In genomic region chr22:43088616-43088978, GRCh38 we compare ENCODE assay signal across 8 cellular contexts. TPM values are rescaled to one million over a fixed set of nuclear protein-coding genes. Genes with fewer than 3 reads are reported as not detected.
DNase-seq lines count a peak whose midpoint lies in the region; ATAC-seq, FAIRE-seq and TF ChIP-seq lines count a peak whose summit lies in the region.

No MANE protein-coding gene starts in this region.

- no peak for TF ChIP-seq RAD21 in K562 (CRISPR knock-in tag; conservative IDR thresholded peaks at IDR 0.05 in 1 of 2, IDR thresholded peaks at IDR 0.05 in 1 of 2)

- H3K4me3 ChIP-seq in AG04449 (ENCODE audit: low read depth, low read length) (peak overlapping the region; percentile 89), HFF-Myc (replicated peaks; ENCODE audit: low read depth, low read length) (peak overlapping the region; percentile 58), K562 (peak overlapping the region; percentile 57), mucosa of rectum (ENCODE audit: low read length in 2 of 2) (peak overlapping the region; percentile 79 to 94)

- no peaks in the 10 kb centered on the region for H3K79me2 ChIP-seq in K562 (ENCODE audit: control insufficient read depth, insufficient read depth, low read length)

- H4K20me1 ChIP-seq in K562 (replicated peaks; ENCODE audit: control insufficient read depth, insufficient read depth, low read length) = no peaks in the 10 kb centered on the region

- no peak for TF ChIP-seq EP300 in K562 (IDR thresholded peaks at IDR 0.05; ENCODE audit: low read length)

- WGBS in K562 (ENCODE audit: insufficient coverage, low coverage, missing lambda C conversion rate) = 51% methylated on average over 5 of the region's 9 CpGs

- no peaks in the 10 kb centered on the region for H3K27me3 ChIP-seq in K562 (ENCODE audit: control insufficient read depth in 2 of 2, insufficient read depth in 2 of 2, low read length in 2 of 2)
- no peaks in the 10 kb centered on the region for H3K27me3 ChIP-seq in mucosa of rectum (ENCODE audit: control insufficient read depth in 2 of 2, insufficient read depth in 2 of 2, low read length in 2 of 2)

- BruUV-seq in K562 (replicated peaks; lab: Mats Ljungman, UMichigan) = no TSS peak

- DNase-seq in AG04449 (ENCODE audit: low read depth, low spot score) (no peak), HFF-Myc (ENCODE audit: extremely low read depth, low read depth) (no peak), K562 (ENCODE audit: extremely low read depth in 1 of 4, low spot score in 3 of 4) (no peak), left colon (no peak), SW 1271 (lab: John Stamatoyannopoulos, UW) (no peak)

- no peak for TF ChIP-seq POLR2A in K562 (conservative IDR thresholded peaks at IDR 0.05)

- no peaks in the 10 kb centered on the region for H3K36me3 ChIP-seq in K562 (ENCODE audit: control insufficient read depth, insufficient read depth, low read length)
- no peaks in the 10 kb centered on the region for H3K36me3 ChIP-seq in mucosa of rectum (ENCODE audit: control insufficient read depth in 2 of 2, insufficient read depth in 2 of 2, low read length in 2 of 2)

- POLR2A ChIA-PET in AG04449 (lab: Yijun Ruan, JAX) (no interaction called here), K562 (lab: Yijun Ruan, JAX) (no interaction called here)

- ATAC-seq in K562 (no peak), GM18867 (IDR thresholded peaks at IDR 0.05; ENCODE audit: unreplicated experiment) (no peak), HG03520 (IDR thresholded peaks at IDR 0.05; ENCODE audit: unreplicated experiment) (no peak), left colon (no peak)

- H3K4me1 ChIP-seq in K562 (replicated peaks in 1 of 2; ENCODE audit: control insufficient read depth in 2 of 2, insufficient read depth in 2 of 2, low read length in 2 of 2) (peaks cover 3 to 17% of the 10 kb centered on the region in 2 experiments; a peak in 4 of 5 replicates), mucosa of rectum (ENCODE audit: control insufficient read depth in 2 of 2, insufficient read depth in 2 of 2, low read length in 2 of 2) (peaks cover 15 to 18% of the 10 kb centered on the region in 2 donors)

- no peak for TF ChIP-seq CTCF in AG04449 (IDR thresholded peaks at IDR 0.05; ENCODE audit: insufficient read depth, low read length, missing control alignments)
- no peak for TF ChIP-seq CTCF in HFF-Myc (IDR thresholded peaks at IDR 0.05; ENCODE audit: low read depth, low read length, missing control alignments)
- TF ChIP-seq CTCF in K562 (IDR thresholded peaks at IDR 0.05 in 2 of 3, conservative IDR thresholded peaks at IDR 0.05 in 1 of 3; ENCODE audit: insufficient read depth in 2 of 3, low read depth in 1 of 3, low read length in 3 of 3) = no peak

- intact Hi-C loops in K562 (cut with micrococcal nuclease) = no loop called here
- intact Hi-C loops in left colon (cut with DNase I, micrococcal nuclease) = no loop called here

- peak overlapping the region; percentile 94 for H2AFZ ChIP-seq in K562 (ENCODE audit: low read depth, low read length)

- in situ Hi-C loops in K562 (cut with MboI) = no loop called here

- H3K27ac ChIP-seq in K562 (ENCODE audit: extremely low read depth, low read depth, low read length) = no peak overlapping the region; the same call in 2 of the 3 replicates
- peak overlapping the region; percentile 63 to 74 for H3K27ac ChIP-seq in mucosa of rectum (ENCODE audit: low read depth in 2 of 2, low read length in 2 of 2)

- H3K9ac ChIP-seq in K562 (ENCODE audit: insufficient read depth in 1 of 2, low read depth in 2 of 2, low read length in 2 of 2) (peak overlapping the region in 1 of 2 experiments; percentile 81; a peak in 1 of 4 replicates), mucosa of rectum (ENCODE audit: low read depth in 1 of 2, low read length in 2 of 2) (peak overlapping the region; percentile 38 to 78)

- H3K9me1 ChIP-seq in K562 (ENCODE audit: control insufficient read depth, insufficient read depth, low read length) = no peaks in the 10 kb centered on the region

- H3K4me2 ChIP-seq in K562 (ENCODE audit: insufficient read depth, low read length) = peak overlapping the region; percentile 83

- H3K9me3 ChIP-seq in K562 (replicated peaks; ENCODE audit: control insufficient read depth, insufficient read depth, low read depth, low read length) (no peaks in the 10 kb centered on the region), mucosa of rectum (ENCODE audit: control insufficient read depth in 2 of 2, low read length in 2 of 2) (no peaks in the 10 kb centered on the region)

- FAIRE-seq in K562 (lab: Jason Lieb, UNC) = no peak

- CTCF ChIA-PET in AG04449 (lab: Yijun Ruan, JAX) (no interaction called here), K562 (lab: Yijun Ruan, JAX; ENCODE audit: low intra/inter-chr PET ratio) (no interaction called here)

RNA-seq across cellular contexts. Expression of gene TTLL1, which starts 0.6 kb away (rescaled TPM):
- total RNA-seq in K562 (2011; cell fraction: chromatin; rRNA removed; ENCODE audit: low replicate concordance) = 0.49 and 0.81 TPM in 2 replicates
- total RNA-seq in K562 (2011; cell fraction: nucleolus; rRNA removed) = 0.33 and 0.66 TPM in 2 replicates
- total RNA-seq in K562 (2011; cell fraction: nucleoplasm; rRNA removed) = 0.37 TPM in 1 of 2 replicates, not detected in the other
- 0.14 and 0.29 TPM in 2 replicates for total RNA-seq in K562 (2014; rRNA removed)
- 0.22 and 0.25 TPM in 2 replicates for total RNA-seq in K562 (2014; rRNA removed; fragmentation: Illumina TruSeq; extraction: Trizol)
- total RNA-seq in K562 (2015; rRNA removed; fragmentation: Illumina TruSeq; extraction: Trizol) = 0.19 and 0.43 TPM in 2 replicates
- 0.16 and 0.29 TPM in 2 replicates for total RNA-seq in K562 (2021)
- polyA plus RNA-seq in K562 (2011; rRNA removed) = 0.85 and 1.7 TPM in 2 replicates
- 0.94 and 2.0 TPM in 2 replicates for polyA plus RNA-seq in K562 (2011; cell fraction: cytosol; rRNA removed)
- polyA plus RNA-seq in K562 (2011; cell fraction: nucleus; rRNA removed) = 0.64 and 1.2 TPM in 2 replicates
- polyA plus RNA-seq in K562 (2012) = 0.43 and 2.2 TPM in 2 replicates
- 0.26 and 0.36 TPM in 2 replicates for polyA plus RNA-seq in K562 (2014; fragmentation: Illumina TruSeq; extraction: Trizol)
- under 1 TPM; 0.06 to 0.08 TPM for polyA plus RNA-seq in K562 (2014; fragmentation: Nextera tagmentation; extraction: Ambion mirVana)
- 0.17 and 0.76 TPM in 2 replicates for polyA plus RNA-seq in K562 (2014; rRNA removed)
- 0.63 and 1.1 TPM in 2 replicates for polyA minus RNA-seq in K562 (2011; rRNA and poly(A)+ RNA removed)
- not detected in 2 replicates for polyA minus RNA-seq in K562 (2011; cell fraction: cytosol; rRNA and poly(A)+ RNA removed)
- polyA minus RNA-seq in K562 (2011; cell fraction: nucleus; rRNA and poly(A)+ RNA removed) = 0.27 and 0.44 TPM in 2 replicates
- total RNA-seq in left colon = 1 to 10 TPM; 2.1 to 3.2 TPM

RNA-seq across cellular contexts. Expression of gene BIK, which starts 22.0 kb away (rescaled TPM):
- total RNA-seq in K562 (2011; cell fraction: chromatin; rRNA removed; ENCODE audit: low replicate concordance) = not detected in 2 replicates
- 0.33 TPM in 1 of 2 replicates, not detected in the other for total RNA-seq in K562 (2011; cell fraction: nucleolus; rRNA removed)
- not detected in 2 replicates for total RNA-seq in K562 (2011; cell fraction: nucleoplasm; rRNA removed)
- total RNA-seq in K562 (2014; rRNA removed) (0.18 and 0.69 TPM in 2 replicates), K562 (2014; rRNA removed; fragmentation: Illumina TruSeq; extraction: Trizol) (0.15 and 0.19 TPM in 2 replicates), K562 (2015; rRNA removed; fragmentation: Illumina TruSeq; extraction: Trizol) (not detected in 2 replicates), K562 (2021) (0.20 and 0.22 TPM in 2 replicates), left colon (10 to 100 TPM; 22.6 to 23.0 TPM)
- polyA plus RNA-seq in K562 (2011; rRNA removed) (0.08 and 0.34 TPM in 2 replicates), K562 (2014; fragmentation: Illumina TruSeq; extraction: Trizol) (not detected in 2 replicates), K562 (2014; fragmentation: Nextera tagmentation; extraction: Ambion mirVana) (not detected), K562 (2014; rRNA removed) (0.23 and 0.28 TPM in 2 replicates)
- polyA plus RNA-seq in K562 (2011; cell fraction: cytosol; rRNA removed) = 0.58 and 0.78 TPM in 2 replicates
- polyA plus RNA-seq in K562 (2011; cell fraction: nucleus; rRNA removed) = 0.41 TPM in 1 of 2 replicates, not detected in the other
- 0.10 and 0.18 TPM in 2 replicates for polyA plus RNA-seq in K562 (2012)
- not detected in 2 replicates for polyA minus RNA-seq in K562 (2011; rRNA and poly(A)+ RNA removed)
- polyA minus RNA-seq in K562 (2011; cell fraction: cytosol; rRNA and poly(A)+ RNA removed) = not detected in 2 replicates
- polyA minus RNA-seq in K562 (2011; cell fraction: nucleus; rRNA and poly(A)+ RNA removed) = not detected in 2 replicates

RNA-seq across cellular contexts. Expression of gene MCAT, which starts 54.6 kb away (rescaled TPM):
- 25.0 and 49.3 TPM in 2 replicates for total RNA-seq in K562 (2011; cell fraction: chromatin; rRNA removed; ENCODE audit: low replicate concordance)
- total RNA-seq in K562 (2011; cell fraction: nucleolus; rRNA removed) = 30.9 and 31.7 TPM in 2 replicates
- total RNA-seq in K562 (2011; cell fraction: nucleoplasm; rRNA removed) = 31.2 and 31.8 TPM in 2 replicates
- total RNA-seq in K562 (2014; rRNA removed) (23.7 and 28.4 TPM in 2 replicates), K562 (2014; rRNA removed; fragmentation: Illumina TruSeq; extraction: Trizol) (8.1 and 9.6 TPM in 2 replicates), K562 (2015; rRNA removed; fragmentation: Illumina TruSeq; extraction: Trizol) (11.7 and 12.4 TPM in 2 replicates), K562 (2021) (26.3 and 27.8 TPM in 2 replicates), left colon (10 to 100 TPM; 15.2 to 19.7 TPM)
- polyA plus RNA-seq in K562 (2011; rRNA removed) (13.9 and 14.0 TPM in 2 replicates), K562 (2014; fragmentation: Illumina TruSeq; extraction: Trizol) (15.0 TPM in 2 replicates), K562 (2014; fragmentation: Nextera tagmentation; extraction: Ambion mirVana) (1 to 10 TPM; 3.3 to 4.6 TPM), K562 (2014; rRNA removed) (25.3 and 27.7 TPM in 2 replicates)
- polyA plus RNA-seq in K562 (2011; cell fraction: cytosol; rRNA removed) = 17.7 and 40.8 TPM in 2 replicates
- 13.2 and 14.3 TPM in 2 replicates for polyA plus RNA-seq in K562 (2011; cell fraction: nucleus; rRNA removed)
- 12.8 and 15.3 TPM in 2 replicates for polyA plus RNA-seq in K562 (2012)
- 15.7 and 17.6 TPM in 2 replicates for polyA minus RNA-seq in K562 (2011; rRNA and poly(A)+ RNA removed)
- 9.4 and 11.2 TPM in 2 replicates for polyA minus RNA-seq in K562 (2011; cell fraction: cytosol; rRNA and poly(A)+ RNA removed)
- 8.2 and 15.8 TPM in 2 replicates for polyA minus RNA-seq in K562 (2011; cell fraction: nucleus; rRNA and poly(A)+ RNA removed)

Comparison
In these comparisons a context has a peak if more than half of its experiments do, and no peak if none do; other contexts are left out.
1. RNA of gene BIK, which starts 22.0 kb away (total RNA-seq): 22.6 to 23.0 TPM in left colon; 0.15 to 0.69 TPM in K562; every median in the first group is over 10 times any median in the second.
2. Peak in every context shown above with its lines, with median percentiles within 50 percentile points of each other: H3K4me3 ChIP-seq.